Comparison of ENCODE assay signal across 15 cellular contexts in genomic region chr1:11178021-11179015, GRCh38. TPM values are rescaled to one million over a fixed set of nuclear protein-coding genes. Genes with fewer than 3 reads are reported as not detected.
A peak's percentile ranks its signal among the peaks of the same experiment; 100 is the strongest.
DNase-seq lines count a peak whose midpoint lies in the region; ATAC-seq and TF ChIP-seq lines count a peak whose summit lies in the region.
"Had no signal": no experiment of that assay in that cellular context is flagged by ENCODE, and none has a peak within 500 bp of the region (broad histone marks: within the 10 kb centered on the region; RNA-seq: fewer than 3 reads in every experiment).

No MANE protein-coding gene starts in this region.

- no peak overlapping the region for H3K4me3 Mint-ChIP-seq in neural progenitor cell
- H3K4me3 Mint-ChIP-seq: CD4-positive, alpha-beta T cell; memory B cell had no signal

- H3K4me3 ChIP-seq in HAP-1 (no peak overlapping the region), neural progenitor cell (no peak overlapping the region)
- H3K4me3 ChIP-seq: right lobe of liver, upper lobe of left lung had no signal

- H3K36me3 Mint-ChIP-seq in neural progenitor cell, result peaks cover 8% of the 10 kb centered on the region

- H4K20me1 ChIP-seq in neural progenitor cell (ENCODE audit: low read depth), result peaks cover 39% of the 10 kb centered on the region

- TF ChIP-seq CTCF in neural progenitor cell (IDR thresholded peaks at IDR 0.05), result no peak

- H3K27me3 Mint-ChIP-seq in neural progenitor cell (ENCODE audit: insufficient read depth, low read depth), result peaks cover 4% of the 10 kb centered on the region
- H3K27me3 Mint-ChIP-seq: CD4-positive, alpha-beta T cell; memory B cell had no signal

- H3K9me3 Mint-ChIP-seq in neural progenitor cell, result no peaks in the 10 kb centered on the region
- H3K9me3 Mint-ChIP-seq: CD4-positive, alpha-beta T cell; memory B cell had no signal

- no peak overlapping the region for H3K27ac Mint-ChIP-seq in neural progenitor cell
- H3K27ac Mint-ChIP-seq: CD4-positive, alpha-beta T cell; memory B cell had no signal

- H3K27ac ChIP-seq in neural progenitor cell, result peak overlapping the region; percentile 80
- H3K27ac ChIP-seq: right lobe of liver, upper lobe of left lung had no signal

- H3K4me1 Mint-ChIP-seq in neural progenitor cell, result peaks cover 12% of the 10 kb centered on the region

- H3K36me3 ChIP-seq in HAP-1 (replicated peaks) (peaks cover 10% of the 10 kb centered on the region), neural progenitor cell (no peaks in the 10 kb centered on the region)

- no peaks in the 10 kb centered on the region for H3K79me2 ChIP-seq in neural progenitor cell (ENCODE audit: low read depth)

- H3K4me1 ChIP-seq in HAP-1 (peaks cover 14% of the 10 kb centered on the region; the same call in 1 of the 2 replicates), neural progenitor cell (peaks cover 36% of the 10 kb centered on the region)
- H3K4me1 ChIP-seq: right lobe of liver had no signal

- ATAC-seq in HG03108 (IDR thresholded peaks at IDR 0.05; ENCODE audit: unreplicated experiment) (no peak), GM18907 (IDR thresholded peaks at IDR 0.05; ENCODE audit: unreplicated experiment) (no peak), HG02798 (IDR thresholded peaks at IDR 0.05; ENCODE audit: poor library complexity, unreplicated experiment) (no peak)
- ATAC-seq: right lobe of liver had no signal

- H3K27me3 ChIP-seq in HAP-1 (ENCODE audit: low read depth) (no peaks in the 10 kb centered on the region), neural progenitor cell (no peaks in the 10 kb centered on the region)
- H3K27me3 ChIP-seq: right lobe of liver, upper lobe of left lung had no signal

- H3K9me3 ChIP-seq in HAP-1 (no peaks in the 10 kb centered on the region), neural progenitor cell (ENCODE audit: low read depth) (no peaks in the 10 kb centered on the region)
- H3K9me3 ChIP-seq: right lobe of liver, upper lobe of left lung had no signal

- H3F3A ChIP-seq in neural progenitor cell (ENCODE audit: low read depth), result peaks cover 13% of the 10 kb centered on the region

- H3K9ac ChIP-seq in neural progenitor cell, result no peak overlapping the region

- DNase-seq in HAP-1 (ENCODE audit: low spot score in 2 of 2), result peak; percentile 62 to 80
- DNase-seq in NCI-H446 (lab: John Stamatoyannopoulos, UW), result peak; percentile 76 to 89
- peak; percentile 46 for DNase-seq in fibroblast of gingiva (ENCODE audit: low read depth)
- DNase-seq in neural progenitor cell (ENCODE audit: low spot score), result no peak
- no peak for DNase-seq in NOMO-1 (lab: John Stamatoyannopoulos, UW; ENCODE audit: unreplicated experiment in 2 of 2)
- DNase-seq: CD4-positive, alpha-beta T cell; NCI-H1048; right lobe of liver; upper lobe of left lung had no signal

- no peak overlapping the region for H2AFZ ChIP-seq in neural progenitor cell (replicated peaks)

- H3K4me2 ChIP-seq in neural progenitor cell, result peak overlapping the region; percentile 28

- in situ Hi-C loops in HAP-1 (cut with MboI; ENCODE audit: low sequenced_read_pairs), result no loop called here

RNA-seq across cellular contexts. Expression of gene ANGPTL7, which starts 10.8 kb away (rescaled TPM):
- not detected in 2 replicates for total RNA-seq in neural progenitor cell (ENCODE audit: low replicate concordance)
- total RNA-seq: bronchial epithelial cell; CD4-positive, alpha-beta T cell; glomerular endothelial cell; right lobe of liver had no signal

Comparison
In these comparisons a context has a peak if more than half of its experiments do, and no peak if none do; other contexts are left out.
1. DNase-seq: peak in HAP-1 (2 of 2), NCI-H446 (2 of 2) and fibroblast of gingiva (single experiment); none in neural progenitor cell (single experiment) and NOMO-1 (0 of 2).